1 cellular context compared by ENCODE assay signal in the genomic region with DNA sequence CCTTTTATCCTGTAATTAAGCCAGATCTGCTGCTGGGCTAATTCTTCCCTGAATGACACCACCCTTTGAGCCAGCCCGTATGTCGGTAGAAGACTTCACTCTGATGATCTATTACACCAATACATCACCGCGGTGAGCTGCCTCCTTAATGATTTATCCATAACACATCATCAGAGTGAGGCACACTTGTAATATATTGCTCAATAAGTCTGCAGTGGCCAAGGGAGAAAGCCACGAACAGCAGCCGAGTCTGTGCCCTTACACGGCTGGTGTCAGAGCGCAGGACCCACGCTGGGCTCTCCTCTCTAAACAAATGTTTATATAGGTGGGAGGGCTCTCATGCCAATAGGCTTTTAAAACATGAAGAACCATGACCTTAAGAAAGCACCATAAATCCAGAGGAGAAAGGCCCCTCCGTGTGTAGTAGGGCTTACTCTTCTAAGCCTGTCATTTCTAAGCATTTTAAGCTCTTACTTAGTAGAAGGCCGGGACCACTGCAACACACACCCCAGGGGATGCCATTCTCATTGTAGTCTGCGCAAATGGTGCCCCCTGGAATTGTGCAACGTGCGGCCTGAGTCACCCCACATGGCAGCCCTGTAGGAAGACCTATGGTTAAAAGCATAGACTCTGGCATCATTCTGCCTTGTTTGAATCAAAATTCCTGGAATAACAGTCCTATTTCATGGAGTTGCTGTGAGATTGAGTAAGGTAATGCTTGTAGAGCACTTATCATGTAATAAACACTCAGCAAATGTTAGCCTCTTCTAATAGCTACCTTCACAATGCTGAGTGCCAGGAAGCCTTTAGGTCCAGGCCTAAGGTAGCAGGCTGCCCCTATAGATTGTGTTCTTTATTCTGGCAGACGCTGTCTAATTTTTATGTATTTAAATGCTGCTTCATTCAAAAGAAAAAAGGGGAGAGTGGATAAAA.
TF ChIP-seq lines count a peak whose summit lies in the region.

No MANE protein-coding gene starts in this region.

TF ChIP-seq in SK-N-SH treated with all-trans-retinoic acid at 6 μM for 48 hours, 23 proteins besides CTCF, POLR2A, EP300 and RAD21 (continued from another document):
- TF ChIP-seq, protein P1, sequence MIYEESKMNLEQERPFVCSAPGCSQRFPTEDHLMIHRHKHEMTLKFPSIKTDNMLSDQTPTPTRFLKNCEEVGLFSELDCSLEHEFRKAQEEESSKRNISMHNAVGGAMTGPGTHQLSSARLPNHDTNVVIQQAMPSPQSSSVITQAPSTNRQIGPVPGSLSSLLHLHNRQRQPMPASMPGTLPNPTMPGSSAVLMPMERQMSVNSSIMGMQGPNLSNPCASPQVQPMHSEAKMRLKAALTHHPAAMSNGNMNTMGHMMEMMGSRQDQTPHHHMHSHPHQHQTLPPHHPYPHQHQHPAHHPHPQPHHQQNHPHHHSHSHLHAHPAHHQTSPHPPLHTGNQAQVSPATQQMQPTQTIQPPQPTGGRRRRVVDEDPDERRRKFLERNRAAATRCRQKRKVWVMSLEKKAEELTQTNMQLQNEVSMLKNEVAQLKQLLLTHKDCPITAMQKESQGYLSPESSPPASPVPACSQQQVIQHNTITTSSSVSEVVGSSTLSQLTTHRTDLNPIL (CRISPR knock-in tag; IDR thresholded peaks at IDR 0.05; ENCODE audit: low read depth) = no peak
